ENCODE assay signal across 8 cellular contexts in the genomic region with DNA sequence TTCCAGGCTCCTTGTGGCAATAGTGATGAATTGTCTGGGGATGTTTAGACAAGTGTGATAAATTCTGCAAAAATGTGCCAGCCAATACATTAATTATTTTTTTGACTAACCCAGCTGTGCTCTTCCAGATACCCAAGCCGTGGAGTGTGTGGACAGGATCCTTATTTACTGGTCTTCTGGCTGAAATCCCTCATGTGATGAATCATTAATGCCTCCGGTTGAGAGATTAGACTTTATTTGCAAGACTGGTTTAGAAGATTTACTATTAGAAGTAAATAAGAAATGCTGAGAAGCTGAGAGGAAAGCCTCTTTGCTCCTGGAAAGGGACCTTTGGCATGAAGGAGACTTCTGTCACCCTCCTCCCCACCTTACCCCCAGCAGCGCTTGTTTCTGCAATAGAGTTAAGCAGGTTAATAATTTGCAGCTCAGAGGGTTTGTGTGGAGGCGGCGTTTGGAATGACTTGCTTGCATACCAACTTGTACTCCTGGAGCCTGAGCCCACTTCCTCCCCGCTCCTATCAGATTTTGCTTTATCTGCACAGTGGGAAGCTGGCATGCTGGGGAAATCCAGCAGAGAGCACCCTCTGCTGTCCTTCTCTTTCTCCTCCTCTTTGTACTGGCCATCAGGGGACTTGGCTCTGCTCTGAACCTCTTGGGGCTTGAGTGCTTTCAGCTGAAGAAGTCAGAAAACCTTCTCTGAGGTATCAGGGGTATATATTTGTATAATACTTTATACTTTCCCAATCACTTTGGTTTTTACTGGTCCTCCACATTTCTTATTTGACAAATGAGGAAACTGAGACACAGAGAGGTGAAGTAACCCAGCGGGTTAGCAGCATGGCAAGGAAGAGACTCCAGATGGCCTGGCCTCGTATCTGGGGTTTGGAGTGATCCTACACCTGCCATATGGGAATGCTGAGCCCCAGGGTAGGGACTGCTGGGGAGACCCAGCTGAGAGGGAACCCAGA. TPM values are rescaled to one million over a fixed set of nuclear protein-coding genes. Genes with fewer than 3 reads are reported as not detected.
DNase-seq lines count a peak whose midpoint lies in the region; ATAC-seq, FAIRE-seq and TF ChIP-seq lines count a peak whose summit lies in the region.

No MANE protein-coding gene starts in this region.

- TF ChIP-seq CTCF in mammary epithelial cell (conservative IDR thresholded peaks at IDR 0.05 in 1 of 2, IDR thresholded peaks at IDR 0.05 in 1 of 2; ENCODE audit: extremely low read depth in 1 of 2, insufficient read depth in 1 of 2, low read depth in 1 of 2, low read length in 2 of 2), result peak; percentile 52 to 62

- no peaks in the 10 kb centered on the region for H3K27me3 ChIP-seq in mammary epithelial cell (ENCODE audit: insufficient read depth, low read length)

- BruUV-seq in mammary epithelial cell (replicated peaks; lab: Mats Ljungman, UMichigan), result no TSS peak

- peaks cover 26% of the 10 kb centered on the region for H3K4me1 ChIP-seq in mammary epithelial cell (ENCODE audit: insufficient read depth, low read length)

- H4K20me1 ChIP-seq in mammary epithelial cell (ENCODE audit: insufficient read depth, low read length), result no peaks in the 10 kb centered on the region

- peak overlapping the region in 1 of 3 experiments; percentile 7 for H3K4me3 ChIP-seq in mammary epithelial cell (replicated peaks in 1 of 3; ENCODE audit: insufficient read depth in 1 of 3, low read depth in 2 of 3, low read length in 3 of 3)

- no peak overlapping the region for H3K4me3 Mint-ChIP-seq in stimulated activated memory B cell treated with anti-CD40 and anti-IgM and Interleukin-4, amounts not matched to agents 10 μg/mL and 1 μg/mL and 100 μg/mL, for 72 hours

- H3K36me3 ChIP-seq in mammary epithelial cell (ENCODE audit: insufficient read depth, low read length), result no peaks in the 10 kb centered on the region

- DNase-seq in SIG-M5 treated with dmso at 0.1 percent for 504 hours (lab: John Stamatoyannopoulos, UW; ENCODE audit: unreplicated experiment), result peak; percentile 41
- DNase-seq in SIG-M5 (lab: John Stamatoyannopoulos, UW), result no peak
- peak; percentile 57 for DNase-seq in NCI-H2196 (lab: John Stamatoyannopoulos, UW; ENCODE audit: unreplicated experiment)
- DNase-seq in mammary epithelial cell, result peak; percentile 85
- DNase-seq in left kidney (ENCODE audit: low read depth, low spot score), result peak; percentile 92
- DNase-seq in urothelium cell line (ENCODE audit: low spot score), result peak; percentile 81
- no peak for DNase-seq in NCI-H2227 treated with DMSO at 0.1 percent for 48 hours (lab: John Stamatoyannopoulos, UW)

- no peak overlapping the region for H3K27ac Mint-ChIP-seq in stimulated activated memory B cell treated with anti-CD40 and anti-IgM and Interleukin-4, amounts not matched to agents 10 μg/mL and 1 μg/mL and 100 μg/mL, for 72 hours

- peaks cover 6% of the 10 kb centered on the region for H3K4me1 Mint-ChIP-seq in stimulated activated memory B cell treated with anti-CD40 and anti-IgM and Interleukin-4, amounts not matched to agents 10 μg/mL and 1 μg/mL and 100 μg/mL, for 72 hours

- H3K9me3 Mint-ChIP-seq in stimulated activated memory B cell treated with anti-CD40 and anti-IgM and Interleukin-4, amounts not matched to agents 10 μg/mL and 1 μg/mL and 100 μg/mL, for 72 hours, result no peaks in the 10 kb centered on the region

- H2AFZ ChIP-seq in mammary epithelial cell (ENCODE audit: low read depth, low read length), result peak overlapping the region; percentile 78

- CTCF ChIA-PET in mammary epithelial cell (lab: Charles Lee; ENCODE audit: low non-redundant PET), result interaction anchor here (0.5 kb wide), 1 partner anchor 47 kb away, joined by 3 read pairs; no protein-coding TSS in a partner anchor

- intact Hi-C loops in mammary epithelial cell (cut with micrococcal nuclease), result loop anchor here (1.0 kb wide), 3 partner anchors 47 to 247 kb away; no protein-coding TSS in a partner anchor

- H3K79me2 ChIP-seq in mammary epithelial cell (ENCODE audit: insufficient read depth, low read length), result no peaks in the 10 kb centered on the region

- peaks cover 35% of the 10 kb centered on the region for H3K27me3 Mint-ChIP-seq in stimulated activated memory B cell treated with anti-CD40 and anti-IgM and Interleukin-4, amounts not matched to agents 10 μg/mL and 1 μg/mL and 100 μg/mL, for 72 hours

- no peak for ATAC-seq in stimulated activated memory B cell treated with anti-CD40 and anti-IgM and Interleukin-4, amounts not matched to agents 10 μg/mL and 1 μg/mL and 100 μg/mL, for 72 hours

- dilution Hi-C loops in mammary epithelial cell (cut with HindIII; ENCODE audit: low sequenced_read_pairs), result no loop called here

- peak overlapping the region; percentile 72 for H3K4me2 ChIP-seq in mammary epithelial cell (ENCODE audit: insufficient read depth, low read depth, low read length)

- no peak overlapping the region for H3K9ac ChIP-seq in mammary epithelial cell (ENCODE audit: insufficient read depth, low read length)

- no peaks in the 10 kb centered on the region for H3K9me3 ChIP-seq in mammary epithelial cell (replicated peaks; ENCODE audit: insufficient read depth, low read length)

- in situ Hi-C loops in mammary epithelial cell (cut with MboI; ENCODE audit: low sequenced_read_pairs in 2 of 2), result no loop called here

- H3K27ac ChIP-seq in mammary epithelial cell (ENCODE audit: insufficient read depth, low read depth, low read length), result no peak overlapping the region

- FAIRE-seq in urothelium cell line (lab: Jason Lieb, UNC), result no peak

- WGBS in mammary epithelial cell (ENCODE audit: low coverage, missing lambda C conversion rate), result 12% methylated on average over 8 of the region's 8 CpGs

- no peaks in the 10 kb centered on the region for H3K36me3 Mint-ChIP-seq in stimulated activated memory B cell treated with anti-CD40 and anti-IgM and Interleukin-4, amounts not matched to agents 10 μg/mL and 1 μg/mL and 100 μg/mL, for 72 hours

RNA-seq across cellular contexts. Expression of gene SLC3A1, which starts 16.3 kb away (rescaled TPM):
- not detected for total RNA-seq in mammary epithelial cell
- polyA plus RNA-seq in mammary epithelial cell, result not detected
- not detected for polyA minus RNA-seq in mammary epithelial cell

Comparison
In these comparisons a context has a peak if more than half of its experiments do, and no peak if none do; other contexts are left out.
1. DNase-seq: peak in SIG-M5 treated with dmso at 0.1 percent for 504 hours (single experiment), NCI-H2196 (single experiment), mammary epithelial cell (single experiment), left kidney (single experiment) and urothelium cell line (single experiment); none in SIG-M5 (single experiment) and NCI-H2227 treated with DMSO at 0.1 percent for 48 hours (single experiment).